Comparison of ENCODE assay signal across 1 cellular context in genomic region chr1:36183309-36183856, GRCh38.
TF ChIP-seq lines count a peak whose summit lies in the region.

No MANE protein-coding gene starts in this region.

TF ChIP-seq in IMR-90, 13 proteins besides CTCF, POLR2A, EP300 and RAD21:
- TF ChIP-seq USF2 (IDR thresholded peaks at IDR 0.05; ENCODE audit: low read depth, low read length) (no peak), CHD1 (IDR thresholded peaks at IDR 0.05; ENCODE audit: low read depth, low read length) (no peak), RCOR1 (IDR thresholded peaks at IDR 0.05; ENCODE audit: insufficient replicate concordance, low read length) (no peak), FOS (IDR thresholded peaks at IDR 0.05; ENCODE audit: low read depth, low read length) (no peak), RFX5 (IDR thresholded peaks at IDR 0.05; ENCODE audit: low read depth, low read length) (no peak), NFE2L2 (IDR thresholded peaks at IDR 0.05; ENCODE audit: low read depth, low read length) (no peak), BHLHE40 (IDR thresholded peaks at IDR 0.05; ENCODE audit: low read depth, low read length) (no peak), SMC3 (IDR thresholded peaks at IDR 0.05; ENCODE audit: low read depth, low read length) (no peak), MXI1 (IDR thresholded peaks at IDR 0.05; ENCODE audit: borderline replicate concordance, low read depth, low read length) (no peak), MAZ (IDR thresholded peaks at IDR 0.05; ENCODE audit: borderline replicate concordance, low read depth, low read length) (no peak), CEBPB (IDR thresholded peaks at IDR 0.05; ENCODE audit: low read depth, low read length) (no peak), MAFK (IDR thresholded peaks at IDR 0.05; ENCODE audit: low read depth, low read length) (no peak)
- TF ChIP-seq, protein P1, sequence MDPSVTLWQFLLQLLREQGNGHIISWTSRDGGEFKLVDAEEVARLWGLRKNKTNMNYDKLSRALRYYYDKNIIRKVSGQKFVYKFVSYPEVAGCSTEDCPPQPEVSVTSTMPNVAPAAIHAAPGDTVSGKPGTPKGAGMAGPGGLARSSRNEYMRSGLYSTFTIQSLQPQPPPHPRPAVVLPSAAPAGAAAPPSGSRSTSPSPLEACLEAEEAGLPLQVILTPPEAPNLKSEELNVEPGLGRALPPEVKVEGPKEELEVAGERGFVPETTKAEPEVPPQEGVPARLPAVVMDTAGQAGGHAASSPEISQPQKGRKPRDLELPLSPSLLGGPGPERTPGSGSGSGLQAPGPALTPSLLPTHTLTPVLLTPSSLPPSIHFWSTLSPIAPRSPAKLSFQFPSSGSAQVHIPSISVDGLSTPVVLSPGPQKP (IDR thresholded peaks at IDR 0.05; ENCODE audit: borderline replicate concordance, low read depth, low read length): no peak
